Comparison of ENCODE assay signal across 2 cellular contexts in genomic region chr5:122951658-122952057, GRCh38.
TF ChIP-seq lines count a peak whose summit lies in the region.

No MANE protein-coding gene starts in this region.

TF ChIP-seq in IMR-90, 13 proteins besides CTCF, POLR2A, EP300 and RAD21 (continued from another document):
- TF ChIP-seq USF2 (IDR thresholded peaks at IDR 0.05; ENCODE audit: low read depth, low read length) (no peak), SMC3 (IDR thresholded peaks at IDR 0.05; ENCODE audit: low read depth, low read length) (no peak), CEBPB (IDR thresholded peaks at IDR 0.05; ENCODE audit: low read depth, low read length) (no peak), NFE2L2 (IDR thresholded peaks at IDR 0.05; ENCODE audit: low read depth, low read length) (no peak), BHLHE40 (IDR thresholded peaks at IDR 0.05; ENCODE audit: low read depth, low read length) (no peak), FOS (IDR thresholded peaks at IDR 0.05; ENCODE audit: low read depth, low read length) (no peak), RFX5 (IDR thresholded peaks at IDR 0.05; ENCODE audit: low read depth, low read length) (no peak), MAZ (IDR thresholded peaks at IDR 0.05; ENCODE audit: borderline replicate concordance, low read depth, low read length) (no peak), ELK1 (IDR thresholded peaks at IDR 0.05; ENCODE audit: borderline replicate concordance, low read depth, low read length) (no peak)

TF ChIP-seq in K562, 482 proteins besides CTCF, POLR2A, EP300 and RAD21 (continued from another document):
- no peak for TF ChIP-seq ZNF398 (CRISPR knock-in tag; IDR thresholded peaks at IDR 0.05)
- TF ChIP-seq TBP (optimal IDR thresholded peaks at IDR 0.05; ENCODE audit: low read depth, low read length): no peak
- no peak for TF ChIP-seq NFIC (IDR thresholded peaks at IDR 0.05)
- no peak for TF ChIP-seq FOXP4 (CRISPR knock-in tag; IDR thresholded peaks at IDR 0.05; ENCODE audit: borderline replicate concordance)
- no peak for TF ChIP-seq LCOR (CRISPR knock-in tag; IDR thresholded peaks at IDR 0.05)
- TF ChIP-seq CC2D1A (IDR thresholded peaks at IDR 0.05): no peak
- no peak for TF ChIP-seq ZNF280B (CRISPR knock-in tag; IDR thresholded peaks at IDR 0.05)
- TF ChIP-seq NFIX (CRISPR knock-in tag; IDR thresholded peaks at IDR 0.05; ENCODE audit: low read depth): no peak
